8 cellular contexts compared by ENCODE assay signal in the genomic region with DNA sequence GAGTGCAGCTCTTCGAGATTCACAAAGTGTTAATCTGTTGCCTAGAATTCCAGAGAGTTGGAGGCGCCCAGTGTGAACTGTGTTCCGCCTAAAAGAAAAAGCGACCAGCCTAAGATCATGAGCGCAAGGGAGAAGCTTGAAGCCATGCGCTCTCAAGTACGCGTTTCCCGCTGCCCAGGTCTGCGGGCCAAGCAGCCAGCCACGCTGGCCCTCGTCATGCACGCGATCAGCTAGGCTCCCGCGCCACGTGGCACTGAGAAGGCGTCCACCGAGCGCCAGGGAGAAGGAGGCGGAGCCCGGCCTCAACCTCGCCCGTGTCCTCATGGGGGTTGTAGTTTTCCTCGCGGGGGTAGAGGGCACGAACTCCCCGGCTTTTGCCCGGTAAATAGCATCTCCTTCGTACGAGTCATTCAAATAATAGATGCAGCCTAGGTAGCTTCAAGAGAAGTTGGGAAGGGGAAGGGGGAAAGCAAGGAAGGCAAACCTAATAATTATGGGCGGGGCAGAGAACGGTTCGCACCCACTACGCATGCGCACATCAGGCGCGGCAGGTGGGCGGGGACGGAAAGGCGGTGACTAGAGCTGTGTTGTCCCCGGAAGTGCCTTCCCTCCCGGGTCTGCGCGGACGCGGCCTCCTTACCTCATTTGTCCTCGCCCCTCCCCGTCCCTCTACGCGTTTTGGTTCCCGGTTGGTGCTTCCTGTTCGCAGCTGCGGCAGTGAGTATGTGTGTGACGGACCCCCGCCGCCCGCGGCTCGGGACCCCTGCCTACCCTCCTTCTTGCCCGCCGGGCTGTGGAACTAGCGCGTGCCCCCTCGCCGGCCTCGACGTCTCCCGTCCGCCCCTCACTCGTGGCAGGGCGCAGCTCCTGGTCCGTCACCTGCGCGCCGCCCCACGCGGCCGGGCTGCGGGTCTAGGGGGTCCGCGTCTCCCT. TPM values are rescaled to one million over a fixed set of nuclear protein-coding genes. Genes with fewer than 3 reads are reported as not detected.
A peak's percentile ranks its signal among the peaks of the same experiment; 100 is the strongest.
DNase-seq lines count a peak whose midpoint lies in the region; ATAC-seq and TF ChIP-seq lines count a peak whose summit lies in the region.

A gene (plus strand): TSS at position 668 of the 933 bp plus-strand sequence.

- H3K27ac ChIP-seq in coronary artery: peak within 1 kb of the TSS; percentile 86 to 96

- H3K4me3 Mint-ChIP-seq in activated CD4-positive, alpha-beta T cell treated with anti-CD3 and anti-CD28 coated beads, Interleukin-2, amount 10 ng/mL, durations not matched to agents 24 days and 14 days: peak within 1 kb of the TSS; percentile 92

- POLR2A ChIA-PET in BJ (lab: Charles Lee): interaction anchor here (0.6 to 1.6 kb wide), 4 partner anchors 15 to 302 kb away, joined by 3 to 4 read pairs (median 3); a partner anchor contains a TSS

- H3K27me3 Mint-ChIP-seq in activated CD4-positive, alpha-beta T cell treated with anti-CD3 and anti-CD28 coated beads, Interleukin-2, amount 10 ng/mL, durations not matched to agents 24 days and 14 days: no peaks in the 10 kb centered on the region

- H3K27me3 ChIP-seq in BJ (ENCODE audit: control insufficient read depth, insufficient read depth, low read length): no peaks in the 10 kb centered on the region

- peak; percentile 50 for DNase-seq in BJ (ENCODE audit: low read depth)
- DNase-seq in NCI-H526 treated with DMSO at 0.1 percent for 48 hours (lab: John Stamatoyannopoulos, UW): peak; percentile 93
- DNase-seq in activated CD4-positive, alpha-beta T cell treated with anti-CD3 and anti-CD28 coated beads, Interleukin-2, amount 10 ng/mL, durations not matched to agents 24 days and 14 days: peak; percentile 97
- peak; percentile 97 for DNase-seq in coronary artery (ENCODE audit: low spot score)
- DNase-seq in left colon: peak; percentile 97
- peak; percentile 97 for DNase-seq in stimulated activated CD4-positive, alpha-beta T cell treated with anti-CD3 and anti-CD28 coated beads, Interleukin-1b, Interleukin-23, amount 100 ng/mL, for 48 hours

- TF ChIP-seq CTCF in BJ (IDR thresholded peaks at IDR 0.05; ENCODE audit: insufficient read depth, low read depth, low read length) (no peak), coronary artery (IDR thresholded peaks at IDR 0.05) (no peak)

- ATAC-seq in GM19324 (IDR thresholded peaks at IDR 0.05; ENCODE audit: low FRiP score, unreplicated experiment): peak; percentile 96
- peak; percentile 77 for ATAC-seq in HG03469 (IDR thresholded peaks at IDR 0.05; ENCODE audit: unreplicated experiment)
- ATAC-seq in left colon: peak; percentile 97

- CTCF ChIA-PET in BJ (lab: Yijun Ruan, JAX): interaction anchor here (0.6 to 2.2 kb wide), 3 partner anchors 15 to 124 kb away, joined by 3 to 5 read pairs (median 3); no protein-coding TSS in a partner anchor

- H3K4me1 Mint-ChIP-seq in activated CD4-positive, alpha-beta T cell treated with anti-CD3 and anti-CD28 coated beads, Interleukin-2, amount 10 ng/mL, durations not matched to agents 24 days and 14 days: peaks cover 17% of the 10 kb centered on the region

- H3K4me3 ChIP-seq in BJ (ENCODE audit: low read depth, low read length): peak within 1 kb of the TSS; percentile 84
- H3K4me3 ChIP-seq in coronary artery: peak within 1 kb of the TSS; percentile 86

- peak within 1 kb of the TSS; percentile 98 for H3K27ac Mint-ChIP-seq in activated CD4-positive, alpha-beta T cell treated with anti-CD3 and anti-CD28 coated beads, Interleukin-2, amount 10 ng/mL, durations not matched to agents 24 days and 14 days

- no peaks in the 10 kb centered on the region for H3K9me3 Mint-ChIP-seq in activated CD4-positive, alpha-beta T cell treated with anti-CD3 and anti-CD28 coated beads, Interleukin-2, amount 10 ng/mL, durations not matched to agents 24 days and 14 days

- no peaks in the 10 kb centered on the region for H3K36me3 ChIP-seq in BJ (ENCODE audit: control insufficient read depth, insufficient read depth, low read length)

- H3K36me3 Mint-ChIP-seq in activated CD4-positive, alpha-beta T cell treated with anti-CD3 and anti-CD28 coated beads, Interleukin-2, amount 10 ng/mL, durations not matched to agents 24 days and 14 days (ENCODE audit: low read depth): peaks cover 17% of the 10 kb centered on the region

- intact Hi-C loops in activated CD4-positive, alpha-beta T cell treated with anti-CD3 and anti-CD28 coated beads, Interleukin-2, amount 10 ng/mL, durations not matched to agents 24 days and 14 days (cut with micrococcal nuclease): loop anchor here (1.0 to 5.0 kb wide), 6 partner anchors 41 to 472 kb away; a partner anchor contains a TSS
- intact Hi-C loops in left colon (cut with DNase I, micrococcal nuclease): no loop called here

RNA-seq across cellular contexts. Expression of the gene that starts here (rescaled TPM):
- polyA plus RNA-seq in BJ (2011; rRNA removed): 23.2 and 25.3 TPM in 2 replicates
- polyA minus RNA-seq in BJ (2011; rRNA and poly(A)+ RNA removed): 17.2 and 30.7 TPM in 2 replicates
- total RNA-seq in activated CD4-positive, alpha-beta T cell treated with anti-CD3 and anti-CD28 coated beads, Interleukin-2, amount 10 ng/mL, durations not matched to agents 24 days and 14 days: 24.2 and 25.3 TPM in 2 replicates
- 10 to 100 TPM; 16.1 to 19.1 TPM for total RNA-seq in left colon

Comparison
In these comparisons a context has a peak if more than half of its experiments do, and no peak if none do; other contexts are left out.
1. Peak in every context shown above with its lines: DNase-seq, ATAC-seq, H3K4me3 ChIP-seq and H3K27ac ChIP-seq.